ENCODE assay signal across 20 cellular contexts in the genomic region with DNA sequence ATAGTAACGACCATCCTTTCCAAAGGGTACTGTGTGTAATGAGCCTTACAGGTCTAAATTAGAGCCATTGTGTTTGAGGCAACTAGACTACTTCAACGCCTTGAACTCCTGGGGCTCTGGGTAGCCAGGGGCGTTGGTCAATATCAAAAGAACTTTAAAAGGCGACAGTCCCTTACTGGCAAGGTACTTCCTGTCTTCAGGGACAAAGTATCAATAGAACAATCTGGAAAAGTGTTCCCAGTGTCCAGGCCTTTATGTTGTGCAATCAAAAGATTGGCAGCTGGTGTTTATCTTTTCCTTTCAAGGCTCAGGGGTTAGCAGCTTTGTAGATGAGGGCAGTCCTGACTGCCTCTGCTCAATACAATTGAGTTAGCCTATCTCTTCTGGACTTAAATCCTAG.
A peak's percentile ranks its signal among the peaks of the same experiment; 100 is the strongest.
DNase-seq lines count a peak whose midpoint lies in the region; ATAC-seq, FAIRE-seq and TF ChIP-seq lines count a peak whose summit lies in the region.
"Had no signal": no experiment of that assay in that cellular context is flagged by ENCODE, and none has a peak within 500 bp of the region (broad histone marks: within the 10 kb centered on the region; RNA-seq: fewer than 3 reads in every experiment).

No MANE protein-coding gene starts in this region.

- no peak overlapping the region for H2BK120ac ChIP-seq in trophoblast cell (ENCODE audit: insufficient read depth, low read length, poor library complexity)

- H3K23ac ChIP-seq in trophoblast cell (ENCODE audit: low read length): no peak overlapping the region

- no peaks in the 10 kb centered on the region for H3K79me1 ChIP-seq in trophoblast cell (ENCODE audit: low read length)

- TF ChIP-seq POLR2A in HepG2 (IDR thresholded peaks at IDR 0.05; ENCODE audit: insufficient read depth in 1 of 2, low read depth in 2 of 2, low read length in 2 of 2): no peak

- DNase-seq in NCI-H748 (lab: John Stamatoyannopoulos, UW; ENCODE audit: unreplicated experiment): peak; percentile 23
- DNase-seq in NCI-H748 treated with DMSO at 0.1 percent for 48 hours (lab: John Stamatoyannopoulos, UW): no peak
- peak; percentile 72 for DNase-seq in HepG2 (ENCODE audit: low spot score)
- peak; percentile 11 to 61 for DNase-seq in trophoblast cell
- no peak for DNase-seq in effector memory CD8-positive, alpha-beta T cell
- no peak for DNase-seq in left ventricle myocardium superior
- DNase-seq: DMS153, H7, NCI-H1092, NCI-H1417 treated with DMSO at 0.1 percent for 48 hours, NCI-H1930, NCI-H2107, NCI-H524, SHP77 treated with DMSO at 0.1 percent for 48 hours had no signal

- no peak overlapping the region for H4K91ac ChIP-seq in trophoblast cell (ENCODE audit: low read depth, low read length)

- H3K9ac ChIP-seq in KMS-11: no peak overlapping the region
- H3K9ac ChIP-seq in HepG2 (ENCODE audit: insufficient read depth, low read depth, low read length): no peak overlapping the region
- no peak overlapping the region for H3K9ac ChIP-seq in trophoblast cell (ENCODE audit: low read length)

- peaks cover 7 to 16% of the 10 kb centered on the region in 2 donors for H3K9me3 Mint-ChIP-seq in effector memory CD8-positive, alpha-beta T cell

- CTCF ChIA-PET in HepG2 (lab: Yijun Ruan, JAX; ENCODE audit: low intra/inter-chr PET ratio, low total read pairs): no interaction called here

- BruUV-seq in HepG2 (replicated peaks; lab: Mats Ljungman, UMichigan): no TSS peak

- no peak overlapping the region for H4K8ac ChIP-seq in trophoblast cell (ENCODE audit: low read depth, low read length)

- peak in 1 of 2 experiments; percentile 71; a peak in 2 of 4 replicates for TF ChIP-seq EP300 in HepG2 (IDR thresholded peaks at IDR 0.05; ENCODE audit: low read depth in 2 of 2, low read length in 2 of 2)
- 0 out of 2 replicates have a peak, but pooled peaks have one; percentile 9 for TF ChIP-seq EP300 in HepG2 (CRISPR knock-in tag; IDR thresholded peaks at IDR 0.05; ENCODE audit: borderline replicate concordance)

- H3K9me3 ChIP-seq in HepG2 (ENCODE audit: low read length): no peaks in the 10 kb centered on the region
- H3K9me3 ChIP-seq in trophoblast cell (ENCODE audit: insufficient read depth, low read depth, low read length): no peaks in the 10 kb centered on the region

- peak; percentile 23 for FAIRE-seq in HepG2 (lab: Jason Lieb, UNC)
- FAIRE-seq: GM18507 had no signal

- no peak overlapping the region for H2AFZ ChIP-seq in KMS-11 (ENCODE audit: low read depth)
- no peak overlapping the region for H2AFZ ChIP-seq in HepG2 (ENCODE audit: low read length)
- H2AFZ ChIP-seq in trophoblast cell (ENCODE audit: insufficient read depth, low read length, poor library complexity): no peak overlapping the region

- no peak overlapping the region for H2AK5ac ChIP-seq in trophoblast cell (ENCODE audit: low read length)

- no peak overlapping the region for H3K27ac Mint-ChIP-seq in effector memory CD8-positive, alpha-beta T cell
- H3K27ac Mint-ChIP-seq: IgD-negative memory B cell had no signal

- H3K4me2 ChIP-seq in KMS-11 (0 out of 2 replicates have a peak overlapping the region, but pooled peaks have one; percentile 89), HepG2 (ENCODE audit: low read depth, low read length) (no peak overlapping the region), trophoblast cell (ENCODE audit: low read length) (no peak overlapping the region)

- no peaks in the 10 kb centered on the region for H3K4me1 Mint-ChIP-seq in effector memory CD8-positive, alpha-beta T cell (ENCODE audit: low read depth in 2 of 2)
- H3K4me1 Mint-ChIP-seq: IgD-negative memory B cell had no signal

- no peak for TF ChIP-seq RAD21 in HepG2 (CRISPR knock-in tag; IDR thresholded peaks at IDR 0.05)

- H3K36me3 ChIP-seq in KMS-11 (ENCODE audit: insufficient read depth) (no peaks in the 10 kb centered on the region), HepG2 (replicated peaks in 1 of 2; ENCODE audit: control insufficient read depth in 1 of 2, insufficient read depth in 2 of 2, low read length in 2 of 2) (no peaks in the 10 kb centered on the region), trophoblast cell (ENCODE audit: control insufficient read depth in 1 of 2, insufficient read depth in 2 of 2, low read length in 2 of 2) (no peaks in the 10 kb centered on the region)

- H3K27me3 Mint-ChIP-seq in effector memory CD8-positive, alpha-beta T cell: no peaks in the 10 kb centered on the region
- H3K27me3 Mint-ChIP-seq: IgD-negative memory B cell had no signal

- H4K20me1 ChIP-seq in KMS-11 (ENCODE audit: insufficient read depth) (no peaks in the 10 kb centered on the region), HepG2 (ENCODE audit: insufficient read depth, low read length) (no peaks in the 10 kb centered on the region)

- H3K4ac ChIP-seq in trophoblast cell (ENCODE audit: low read depth, low read length): no peak overlapping the region

- no peak overlapping the region for H4K12ac ChIP-seq in trophoblast cell (ENCODE audit: low read depth, low read length)

- H3K27ac ChIP-seq in KMS-11 (peak overlapping the region; percentile 92; the same call in 1 of the 2 replicates), HepG2 (ENCODE audit: extremely low read length, insufficient read depth, low read length) (no peak overlapping the region), trophoblast cell (ENCODE audit: low read depth, low read length) (no peak overlapping the region)
- H3K27ac ChIP-seq: RWPE1 had no signal

- intact Hi-C loops in HepG2 (cut with micrococcal nuclease; ENCODE audit: unreplicated experiment): no loop called here
- intact Hi-C loops in left ventricle myocardium superior (cut with micrococcal nuclease): no loop called here

- H3K18ac ChIP-seq in trophoblast cell (ENCODE audit: low read length): no peak overlapping the region

- H3K27me3 ChIP-seq in KMS-11 (ENCODE audit: insufficient read depth, low read depth) (no peaks in the 10 kb centered on the region), HepG2 (ENCODE audit: control insufficient read depth in 1 of 2, insufficient read depth in 2 of 2, low read length in 2 of 2) (no peaks in the 10 kb centered on the region), trophoblast cell (ENCODE audit: insufficient read depth, low read length) (no peaks in the 10 kb centered on the region)

- 73% methylated on average over 4 of the region's 4 CpGs for WGBS in HepG2 (ENCODE audit: low lambda C conversion rate)
- no CpG with 5 or more reads among the region's 4 CpGs for WGBS in trophoblast cell (ENCODE audit: extremely low coverage, insufficient coverage, insufficient read length)

- no peak overlapping the region for H2BK5ac ChIP-seq in trophoblast cell (ENCODE audit: low read depth, low read length, poor library complexity)

- H2BK12ac ChIP-seq in trophoblast cell (ENCODE audit: low read length): no peak overlapping the region

- no peak for TF ChIP-seq CTCF in KMS-11 (conservative IDR thresholded peaks at IDR 0.05; ENCODE audit: low read depth, low read length)
- no peak for TF ChIP-seq CTCF in HepG2 (CRISPR knock-in tag; IDR thresholded peaks at IDR 0.05)

- H3K4me1 ChIP-seq in KMS-11 (ENCODE audit: low read depth, poor library complexity, severe bottlenecking) (peaks cover 57% of the 10 kb centered on the region), HepG2 (ENCODE audit: insufficient read depth, low read length) (peaks cover 39% of the 10 kb centered on the region), trophoblast cell (ENCODE audit: control insufficient read depth in 1 of 2, insufficient read depth in 2 of 2, low read length in 2 of 2) (peaks cover 11 to 18% of the 10 kb centered on the region in 2 experiments)

- H3K79me2 ChIP-seq in KMS-11 (ENCODE audit: insufficient read depth, low read depth) (peaks cover 8% of the 10 kb centered on the region; the same call in 1 of the 2 replicates), HepG2 (ENCODE audit: insufficient read depth, low read length) (peaks cover 8% of the 10 kb centered on the region), trophoblast cell (ENCODE audit: control insufficient read depth, insufficient read depth, low read length, poor library complexity) (peaks cover 2% of the 10 kb centered on the region)

- no peak overlapping the region for H3K4me3 Mint-ChIP-seq in effector memory CD8-positive, alpha-beta T cell
- H3K4me3 Mint-ChIP-seq: IgD-negative memory B cell had no signal

- H3K36me3 Mint-ChIP-seq in effector memory CD8-positive, alpha-beta T cell (ENCODE audit: insufficient read depth): no peaks in the 10 kb centered on the region
- H3K36me3 Mint-ChIP-seq: IgD-negative memory B cell had no signal

- ATAC-seq in HepG2 (peak; percentile 90), left ventricle myocardium superior (no peak), GM19452 (IDR thresholded peaks at IDR 0.05; ENCODE audit: unreplicated experiment) (no peak)
- no peak for ATAC-seq in effector memory CD8-positive, alpha-beta T cell (replicated peaks)
- ATAC-seq: Panc1 had no signal

- POLR2A ChIA-PET in HepG2 (lab: Yijun Ruan, JAX): no interaction called here

- in situ Hi-C loops in HepG2 (cut with HindIII; ENCODE audit: extremely low pct_ligation_motif_present, low pct_unique_long_range_greater_than_20kb): no loop called here

- no peak overlapping the region for H3K14ac ChIP-seq in trophoblast cell (ENCODE audit: low read length)

- H3K4me3 ChIP-seq in KMS-11 (IDR thresholded peaks at IDR 0.05; ENCODE audit: insufficient read depth, low read depth, low read length) (no peak overlapping the region), HepG2 (replicated peaks in 1 of 3; ENCODE audit: insufficient read depth in 1 of 3, low read depth in 2 of 3, low read length in 3 of 3) (no peak overlapping the region), trophoblast cell (ENCODE audit: low read depth, low read length) (no peak overlapping the region)

TF ChIP-seq in HepG2, 621 proteins besides CTCF, POLR2A, EP300 and RAD21 (continues in another document):
- TF ChIP-seq THAP8 (CRISPR knock-in tag; IDR thresholded peaks at IDR 0.05; ENCODE audit: borderline replicate concordance): no peak
- no peak for TF ChIP-seq ARID2 (CRISPR knock-in tag; IDR thresholded peaks at IDR 0.05; ENCODE audit: borderline replicate concordance)
- TF ChIP-seq FOXK1 (CRISPR knock-in tag; IDR thresholded peaks at IDR 0.05; ENCODE audit: borderline replicate concordance, low read depth): peak; percentile 80

Comparison
In these comparisons a context has a peak if more than half of its experiments do, and no peak if none do; other contexts are left out.
1. DNase-seq: peak in NCI-H748 (single experiment), HepG2 (single experiment) and trophoblast cell (2 of 2); none in NCI-H748 treated with DMSO at 0.1 percent for 48 hours (single experiment), effector memory CD8-positive, alpha-beta T cell (0 of 3) and left ventricle myocardium superior (single experiment).